In the genomic region with DNA sequence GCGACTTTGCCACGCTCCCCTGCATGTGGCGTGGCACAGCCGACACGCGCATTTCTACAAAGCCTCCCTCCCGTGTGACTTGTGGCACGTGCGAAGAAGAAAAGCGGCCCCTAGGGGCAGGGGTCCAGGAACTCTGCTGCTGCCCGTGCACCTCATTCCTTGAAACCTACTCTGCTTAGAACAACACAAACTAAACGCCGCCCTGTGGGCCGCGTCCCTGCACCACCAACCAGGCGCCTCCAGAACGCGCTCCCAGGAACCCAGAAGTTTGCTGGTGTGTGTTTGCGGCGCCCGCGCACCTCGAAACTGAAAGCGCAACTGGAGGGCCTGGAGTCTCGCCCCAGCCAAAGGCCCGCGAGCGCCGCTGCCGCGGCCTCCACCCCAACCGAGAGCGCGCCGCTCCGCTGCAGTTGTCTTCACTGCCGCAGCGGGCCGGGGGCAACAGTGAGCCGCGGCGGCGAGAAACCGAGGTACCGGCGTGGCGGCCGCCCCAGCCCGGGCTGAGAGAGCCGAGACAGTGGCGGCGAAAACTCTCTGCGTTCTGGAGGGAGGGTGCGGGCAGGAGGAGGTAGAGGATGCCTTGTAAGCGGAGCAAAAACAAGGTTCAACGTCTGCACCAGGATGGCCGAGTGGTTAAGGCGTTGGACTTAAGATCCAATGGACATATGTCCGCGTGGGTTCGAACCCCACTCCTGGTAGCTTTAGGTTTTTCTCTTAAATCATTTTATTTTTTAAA, we compare ENCODE assay signal across 8 cellular contexts.
DNase-seq lines count a peak whose midpoint lies in the region; ATAC-seq and TF ChIP-seq lines count a peak whose summit lies in the region.

No MANE protein-coding gene starts in this region.

- H3K79me2 ChIP-seq in smooth muscle cell (ENCODE audit: low read depth) = no peaks in the 10 kb centered on the region

- in situ Hi-C loops in GM18951 (cut with MboI; ENCODE audit: low sequenced_read_pairs, unreplicated experiment) = loop anchor here (5.0 kb wide), 1 partner anchor 109 kb away; no protein-coding TSS in a partner anchor

- peak overlapping the region; percentile 88 for H3K4me2 ChIP-seq in smooth muscle cell

- no peaks in the 10 kb centered on the region for H3K36me3 ChIP-seq in smooth muscle cell (ENCODE audit: low read depth)

- no peaks in the 10 kb centered on the region for H3K9me3 ChIP-seq in smooth muscle cell (replicated peaks; ENCODE audit: low read depth)

- WGBS in smooth muscle cell (ENCODE audit: low lambda C conversion rate) = 1% methylated on average over 61 of the region's 61 CpGs

- H3K4me3 Mint-ChIP-seq in WTC11 = peak overlapping the region; percentile 79

- peak; percentile 68 for TF ChIP-seq POLR2A in GM18951 (IDR thresholded peaks at IDR 0.05; ENCODE audit: extremely low read depth, insufficient read depth, insufficient read length)

- ATAC-seq in HG03175 (IDR thresholded peaks at IDR 0.05; ENCODE audit: unreplicated experiment) (peak; percentile 92), WTC11 (peak; percentile 90)

- peaks cover 4% of the 10 kb centered on the region for H3K36me3 Mint-ChIP-seq in WTC11

- H3K27me3 Mint-ChIP-seq in WTC11 (ENCODE audit: low read depth) = peaks cover 10% of the 10 kb centered on the region

- DNase-seq in AG09319 (ENCODE audit: extremely low read depth, low read depth) = peak; percentile 96
- DNase-seq in NCI-H2227 (lab: John Stamatoyannopoulos, UW; ENCODE audit: unreplicated experiment) = peak; percentile 92
- DNase-seq in WTC11 (ENCODE audit: low spot score) = peak; percentile 93
- peak; percentile 98 to 99 for DNase-seq in cardiac fibroblast (ENCODE audit: low read depth in 2 of 2)
- DNase-seq in iPS-NIHi7 (ENCODE audit: extremely low spot score) = peak; percentile 93
- peak; percentile 88 for DNase-seq in smooth muscle cell (lab: John Stamatoyannopoulos, UW; ENCODE audit: unreplicated experiment)

- POLR2A ChIA-PET in WTC11 (lab: Charles Lee) = interaction anchor here (1.0 kb wide), 1 partner anchor 71 kb away, joined by 5 read pairs; no protein-coding TSS in a partner anchor

- H3F3A ChIP-seq in smooth muscle cell (ENCODE audit: low read depth) = peaks cover 6% of the 10 kb centered on the region

- peaks cover 23% of the 10 kb centered on the region for H3K9me3 Mint-ChIP-seq in WTC11

- H3K27ac ChIP-seq in smooth muscle cell (ENCODE audit: low read depth) = peak overlapping the region; percentile 77

- no peaks in the 10 kb centered on the region for H3K27me3 ChIP-seq in smooth muscle cell (ENCODE audit: low read depth)

- peak; percentile 43 for TF ChIP-seq CTCF in AG09319 (IDR thresholded peaks at IDR 0.05; ENCODE audit: low read depth, low read length)
- TF ChIP-seq CTCF in WTC11 (IDR thresholded peaks at IDR 0.05) = peak; percentile 51
- TF ChIP-seq CTCF in cardiac fibroblast (IDR thresholded peaks at IDR 0.05; ENCODE audit: low read depth, low read length) = peak; percentile 42
- peak; percentile 71 for TF ChIP-seq CTCF in smooth muscle cell (IDR thresholded peaks at IDR 0.05; ENCODE audit: borderline replicate concordance, insufficient read depth, poor library complexity, severe bottlenecking)

- H3K4me3 ChIP-seq in cardiac fibroblast (replicated peaks in 1 of 2; ENCODE audit: low read depth in 2 of 2, low read length in 2 of 2) (peak overlapping the region; percentile 61 to 66), smooth muscle cell (peak overlapping the region; percentile 62)

- no peaks in the 10 kb centered on the region for H4K20me1 ChIP-seq in smooth muscle cell (ENCODE audit: low read depth)

- H2AFZ ChIP-seq in smooth muscle cell (ENCODE audit: low read depth) = peak overlapping the region; percentile 93

- peak overlapping the region; percentile 73 for H3K9ac ChIP-seq in smooth muscle cell (ENCODE audit: low read depth)

- CTCF ChIA-PET in WTC11 (lab: Charles Lee) = interaction anchor here (0.7 to 1.5 kb wide), 14 partner anchors 9 to 640 kb away, joined by 3 to 6 read pairs (median 4); no protein-coding TSS in a partner anchor

- H3K4me1 Mint-ChIP-seq in WTC11 = peaks cover 24% of the 10 kb centered on the region

- H3K27ac Mint-ChIP-seq in WTC11 = peak overlapping the region; percentile 94

- H3K4me1 ChIP-seq in smooth muscle cell (ENCODE audit: low read depth) = no peaks in the 10 kb centered on the region

TF ChIP-seq in WTC11, 78 proteins besides CTCF, POLR2A, EP300 and RAD21 (continues in another document):
- TF ChIP-seq MYBL2 (CRISPR knock-in tag; IDR thresholded peaks at IDR 0.05) (peak; percentile 74), CREB1 (CRISPR knock-in tag; IDR thresholded peaks at IDR 0.05) (0 out of 2 replicates have a peak, but pooled peaks have one; percentile 1), ZNF121 (CRISPR knock-in tag; IDR thresholded peaks at IDR 0.05) (no peak), ETV6 (CRISPR knock-in tag; IDR thresholded peaks at IDR 0.05) (peak; percentile 11; the same call in 1 of the 2 replicates), CREM (CRISPR knock-in tag; IDR thresholded peaks at IDR 0.05) (no peak; the same call in 1 of the 2 replicates), TEAD4 (CRISPR knock-in tag; IDR thresholded peaks at IDR 0.05) (no peak), ESRRA (CRISPR knock-in tag; IDR thresholded peaks at IDR 0.05; ENCODE audit: borderline replicate concordance) (0 out of 2 replicates have a peak, but pooled peaks have one; percentile 41), NR3C1 (CRISPR knock-in tag; conservative IDR thresholded peaks at IDR 0.05; ENCODE audit: low read depth) (no peak)
- TF ChIP-seq, protein P1, sequence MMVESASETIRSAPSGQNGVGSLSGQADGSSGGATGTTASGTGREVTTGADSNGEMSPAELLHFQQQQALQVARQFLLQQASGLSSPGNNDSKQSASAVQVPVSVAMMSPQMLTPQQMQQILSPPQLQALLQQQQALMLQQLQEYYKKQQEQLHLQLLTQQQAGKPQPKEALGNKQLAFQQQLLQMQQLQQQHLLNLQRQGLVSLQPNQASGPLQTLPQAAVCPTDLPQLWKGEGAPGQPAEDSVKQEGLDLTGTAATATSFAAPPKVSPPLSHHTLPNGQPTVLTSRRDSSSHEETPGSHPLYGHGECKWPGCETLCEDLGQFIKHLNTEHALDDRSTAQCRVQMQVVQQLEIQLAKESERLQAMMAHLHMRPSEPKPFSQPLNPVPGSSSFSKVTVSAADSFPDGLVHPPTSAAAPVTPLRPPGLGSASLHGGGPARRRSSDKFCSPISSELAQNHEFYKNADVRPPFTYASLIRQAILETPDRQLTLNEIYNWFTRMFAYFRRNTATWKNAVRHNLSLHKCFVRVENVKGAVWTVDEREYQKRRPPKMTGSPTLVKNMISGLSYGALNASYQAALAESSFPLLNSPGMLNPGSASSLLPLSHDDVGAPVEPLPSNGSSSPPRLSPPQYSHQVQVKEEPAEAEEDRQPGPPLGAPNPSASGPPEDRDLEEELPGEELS (CRISPR knock-in tag; IDR thresholded peaks at IDR 0.05) = no peak
- TF ChIP-seq, protein P2, sequence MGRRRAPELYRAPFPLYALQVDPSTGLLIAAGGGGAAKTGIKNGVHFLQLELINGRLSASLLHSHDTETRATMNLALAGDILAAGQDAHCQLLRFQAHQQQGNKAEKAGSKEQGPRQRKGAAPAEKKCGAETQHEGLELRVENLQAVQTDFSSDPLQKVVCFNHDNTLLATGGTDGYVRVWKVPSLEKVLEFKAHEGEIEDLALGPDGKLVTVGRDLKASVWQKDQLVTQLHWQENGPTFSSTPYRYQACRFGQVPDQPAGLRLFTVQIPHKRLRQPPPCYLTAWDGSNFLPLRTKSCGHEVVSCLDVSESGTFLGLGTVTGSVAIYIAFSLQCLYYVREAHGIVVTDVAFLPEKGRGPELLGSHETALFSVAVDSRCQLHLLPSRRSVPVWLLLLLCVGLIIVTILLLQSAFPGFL (CRISPR knock-in tag; IDR thresholded peaks at IDR 0.05; ENCODE audit: borderline replicate concordance) = peak; percentile 60; the same call in 1 of the 2 replicates
- TF ChIP-seq, protein P3, sequence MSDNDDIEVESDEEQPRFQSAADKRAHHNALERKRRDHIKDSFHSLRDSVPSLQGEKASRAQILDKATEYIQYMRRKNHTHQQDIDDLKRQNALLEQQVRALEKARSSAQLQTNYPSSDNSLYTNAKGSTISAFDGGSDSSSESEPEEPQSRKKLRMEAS (CRISPR knock-in tag; IDR thresholded peaks at IDR 0.05) = peak; percentile 86
- TF ChIP-seq, protein P4, sequence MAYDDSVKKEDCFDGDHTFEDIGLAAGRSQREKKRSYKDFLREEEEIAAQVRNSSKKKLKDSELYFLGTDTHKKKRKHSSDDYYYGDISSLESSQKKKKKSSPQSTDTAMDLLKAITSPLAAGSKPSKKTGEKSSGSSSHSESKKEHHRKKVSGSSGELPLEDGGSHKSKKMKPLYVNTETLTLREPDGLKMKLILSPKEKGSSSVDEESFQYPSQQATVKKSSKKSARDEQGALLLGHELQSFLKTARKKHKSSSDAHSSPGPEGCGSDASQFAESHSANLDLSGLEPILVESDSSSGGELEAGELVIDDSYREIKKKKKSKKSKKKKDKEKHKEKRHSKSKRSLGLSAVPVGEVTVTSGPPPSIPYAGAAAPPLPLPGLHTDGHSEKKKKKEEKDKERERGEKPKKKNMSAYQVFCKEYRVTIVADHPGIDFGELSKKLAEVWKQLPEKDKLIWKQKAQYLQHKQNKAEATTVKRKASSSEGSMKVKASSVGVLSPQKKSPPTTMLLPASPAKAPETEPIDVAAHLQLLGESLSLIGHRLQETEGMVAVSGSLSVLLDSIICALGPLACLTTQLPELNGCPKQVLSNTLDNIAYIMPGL (CRISPR knock-in tag; IDR thresholded peaks at IDR 0.05) = peak; percentile 100
- TF ChIP-seq, protein P5, sequence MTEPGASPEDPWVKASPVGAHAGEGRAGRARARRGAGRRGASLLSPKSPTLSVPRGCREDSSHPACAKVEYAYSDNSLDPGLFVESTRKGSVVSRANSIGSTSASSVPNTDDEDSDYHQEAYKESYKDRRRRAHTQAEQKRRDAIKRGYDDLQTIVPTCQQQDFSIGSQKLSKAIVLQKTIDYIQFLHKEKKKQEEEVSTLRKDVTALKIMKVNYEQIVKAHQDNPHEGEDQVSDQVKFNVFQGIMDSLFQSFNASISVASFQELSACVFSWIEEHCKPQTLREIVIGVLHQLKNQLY (CRISPR knock-in tag; IDR thresholded peaks at IDR 0.05) = no peak

Comparison
In these comparisons a context has a peak if more than half of its experiments do, and no peak if none do; other contexts are left out.
1. Peak in every context shown above with its lines: DNase-seq, ATAC-seq, H3K4me3 ChIP-seq and H3K27ac ChIP-seq.